ENCODE assay signal across 19 cellular contexts in the genomic region with DNA sequence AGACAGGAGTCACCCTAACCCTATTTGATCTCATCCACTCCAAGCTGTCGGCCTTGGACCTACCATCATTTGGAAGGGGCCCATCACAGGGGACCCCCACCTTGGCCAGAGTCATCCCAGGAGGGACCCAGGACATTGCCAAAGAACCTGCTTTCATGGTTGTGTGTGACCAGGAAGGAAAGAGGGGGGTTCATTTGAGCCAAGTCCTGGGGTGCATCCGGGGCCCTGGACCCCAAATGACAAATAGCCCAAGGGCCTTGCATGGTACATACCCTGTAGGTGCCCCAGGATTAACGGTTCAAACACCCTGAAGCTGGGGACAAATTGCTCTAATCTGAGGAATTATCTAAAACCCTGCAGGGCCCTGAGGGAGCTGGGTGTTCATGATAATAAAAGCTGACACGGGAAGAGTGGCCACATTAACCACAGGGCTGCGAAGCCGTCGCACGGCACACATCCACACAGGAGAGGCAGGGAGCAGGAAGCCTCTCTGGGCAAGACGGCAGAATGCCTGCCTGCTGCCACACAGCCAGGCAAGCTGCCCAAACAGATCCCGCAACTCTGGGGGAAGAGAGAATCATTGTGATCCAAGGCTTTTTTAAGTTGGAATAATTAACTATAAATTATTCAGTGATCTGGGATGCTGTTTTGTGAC. TPM values are rescaled to one million over a fixed set of nuclear protein-coding genes. Genes with fewer than 3 reads are reported as not detected.
"Had no signal": no experiment of that assay in that cellular context is flagged by ENCODE, and none has a peak within 500 bp of the region (broad histone marks: within the 10 kb centered on the region; RNA-seq: fewer than 3 reads in every experiment).

No MANE protein-coding gene starts in this region.

- DNase-seq: activated CD4-positive, alpha-beta memory T cell treated with anti-CD3 and anti-CD28 coated beads for 36 hours; activated CD4-positive, alpha-beta T cell treated with anti-CD3 and anti-CD28 coated beads for 36 hours; activated gamma-delta T cell; activated naive CD8-positive, alpha-beta T cell treated with anti-CD3 and anti-CD28 coated beads, Interleukin-2, amount 10 ng/mL, durations not matched to agents 7 days and 5 days; activated T-cell treated with anti-CD3 and anti-CD28 coated beads, Interleukin-2, amount 50 U/mL, for 4 hours; brain microvascular endothelial cell; effector memory CD8-positive, alpha-beta T cell; heart right ventricle; left lung; natural killer cell; right cardiac atrium; stimulated activated CD4-positive, alpha-beta T cell treated with anti-CD3 and anti-CD28 coated beads, Interleukin-4, amount 100 ng/mL, for 24 hours; stimulated activated naive CD4-positive, alpha-beta T cell; tibial artery; uterus had no signal

- H3K27me3 ChIP-seq: brain microvascular endothelial cell, uterus had no signal

- H3K36me3 Mint-ChIP-seq: activated naive CD8-positive, alpha-beta T cell treated with anti-CD3 and anti-CD28 coated beads, Interleukin-2, amount 10 ng/mL, durations not matched to agents 7 days and 5 days had no signal

- ATAC-seq: activated CD4-positive, alpha-beta T cell treated with anti-CD3 and anti-CD28 coated beads for 36 hours; activated T-cell treated with anti-CD3 and anti-CD28 coated beads, Interleukin-2, amount 50 U/mL, for 4 hours; effector memory CD8-positive, alpha-beta T cell; heart right ventricle; left lung; natural killer cell; right cardiac atrium had no signal

- H3K4me1 ChIP-seq: heart right ventricle, left lung, tibial artery, uterus had no signal

- H3K4me3 Mint-ChIP-seq: activated CD4-positive, alpha-beta memory T cell treated with anti-CD3 and anti-CD28 coated beads for 36 hours; activated CD4-positive, alpha-beta T cell treated with anti-CD3 and anti-CD28 coated beads for 36 hours; activated naive CD8-positive, alpha-beta T cell treated with anti-CD3 and anti-CD28 coated beads, Interleukin-2, amount 10 ng/mL, durations not matched to agents 7 days and 5 days; activated T-cell treated with anti-CD3 and anti-CD28 coated beads, Interleukin-2, amount 50 U/mL, for 4 hours; dendritic cell treated with granulocyte-macrophage colony-stimulating factor and Interleukin-4, amounts not matched to agents 40 ng/mL and 50 ng/mL, for 4 days; effector memory CD8-positive, alpha-beta T cell; natural killer cell had no signal

- H3K4me3 ChIP-seq: heart right ventricle, left lung, skin epidermis, tibial artery, uterus had no signal

- H3K27ac ChIP-seq: brain microvascular endothelial cell, heart right ventricle, left lung, skin epidermis, tibial artery, uterus, VCaP had no signal

- H3K27ac Mint-ChIP-seq: activated CD4-positive, alpha-beta memory T cell treated with anti-CD3 and anti-CD28 coated beads for 36 hours; activated CD4-positive, alpha-beta T cell treated with anti-CD3 and anti-CD28 coated beads for 36 hours; activated naive CD8-positive, alpha-beta T cell treated with anti-CD3 and anti-CD28 coated beads, Interleukin-2, amount 10 ng/mL, durations not matched to agents 7 days and 5 days; dendritic cell treated with granulocyte-macrophage colony-stimulating factor and Interleukin-4, amounts not matched to agents 40 ng/mL and 50 ng/mL, for 4 days; effector memory CD8-positive, alpha-beta T cell; natural killer cell; progenitor cell of endocrine pancreas had no signal

- H3K36me3 ChIP-seq: brain microvascular endothelial cell, heart right ventricle, left lung, tibial artery, uterus had no signal

- H3K4me1 Mint-ChIP-seq: activated CD4-positive, alpha-beta T cell treated with anti-CD3 and anti-CD28 coated beads for 36 hours; activated naive CD8-positive, alpha-beta T cell treated with anti-CD3 and anti-CD28 coated beads, Interleukin-2, amount 10 ng/mL, durations not matched to agents 7 days and 5 days; natural killer cell had no signal

RNA-seq across cellular contexts. Expression of a gene that starts 28.2 kb away (rescaled TPM):
- total RNA-seq: activated CD4-positive, alpha-beta memory T cell treated with anti-CD3 and anti-CD28 coated beads for 36 hours; activated naive CD8-positive, alpha-beta T cell treated with anti-CD3 and anti-CD28 coated beads, Interleukin-2, amount 10 ng/mL, durations not matched to agents 7 days and 5 days; activated T-cell treated with anti-CD3 and anti-CD28 coated beads, Interleukin-2, amount 50 U/mL, for 4 hours; natural killer cell had no signal
